Comparison of ENCODE assay signal across 10 cellular contexts in the genomic region with DNA sequence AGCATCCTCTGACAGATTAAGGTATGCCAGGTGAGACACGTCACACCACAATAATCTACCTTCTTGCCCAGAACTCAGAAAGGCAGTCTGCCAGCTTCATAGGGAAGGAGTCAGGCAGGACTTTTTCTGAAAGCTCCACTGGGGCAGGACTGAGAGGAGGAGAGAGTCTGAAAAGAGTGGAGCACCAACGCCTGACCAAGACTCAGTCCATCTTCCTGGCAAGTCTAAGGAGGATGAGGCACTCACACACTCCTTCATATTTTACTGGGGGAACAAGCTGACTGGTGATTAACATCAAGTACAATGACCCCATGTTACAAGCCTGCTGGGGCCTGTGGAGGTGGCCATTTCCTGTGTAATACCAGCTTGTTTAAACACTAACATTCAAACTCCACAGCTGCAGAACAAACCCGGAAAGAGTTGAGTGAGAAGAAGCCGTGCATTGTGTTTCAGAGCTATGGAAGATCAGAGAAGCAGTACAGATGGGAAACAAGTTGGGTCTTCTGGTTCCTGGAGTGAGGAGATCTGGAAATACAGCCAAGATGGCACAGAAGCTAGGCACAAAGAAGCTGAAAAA.
DNase-seq lines count a peak whose midpoint lies in the region; TF ChIP-seq lines count a peak whose summit lies in the region.
"Had no signal": no experiment of that assay in that cellular context is flagged by ENCODE, and none has a peak within 500 bp of the region (broad histone marks: within the 10 kb centered on the region; RNA-seq: fewer than 3 reads in every experiment).

No MANE protein-coding gene starts in this region.

- H3K4me1 ChIP-seq in liver (ENCODE audit: control insufficient read depth in 4 of 4, insufficient read depth in 4 of 4, low read length in 3 of 4) = peaks cover 23 to 79% (median 68%) of the 10 kb centered on the region in 4 donors
- H3K4me1 ChIP-seq in suprapubic skin = peaks cover 98% of the 10 kb centered on the region
- no peaks in the 10 kb centered on the region for H3K4me1 ChIP-seq in PC-9 (replicated peaks; ENCODE audit: insufficient read depth)

- no peaks in the 10 kb centered on the region for H3K4me1 Mint-ChIP-seq in MCF 10A (ENCODE audit: insufficient read depth, unreplicated experiment)

- H3K9me3 Mint-ChIP-seq in MCF 10A (ENCODE audit: unreplicated experiment) = no peaks in the 10 kb centered on the region

- no peak overlapping the region for H3K27ac Mint-ChIP-seq in MCF 10A (ENCODE audit: low read depth, unreplicated experiment)

- no peak overlapping the region for H3K9ac ChIP-seq in liver (ENCODE audit: low read depth in 1 of 2, low read length in 2 of 2)

- H3K27ac ChIP-seq in liver (ENCODE audit: low read depth in 1 of 2, low read length in 2 of 2) = peak overlapping the region; percentile 36 to 55
- H3K27ac ChIP-seq in suprapubic skin = peak overlapping the region; percentile 33
- no peak overlapping the region for H3K27ac ChIP-seq in PC-9
- H3K27ac ChIP-seq: A549 had no signal

- no peaks in the 10 kb centered on the region for H3K9me2 ChIP-seq in PC-9 (ENCODE audit: insufficient read depth)

- no peak overlapping the region for H3K4me2 ChIP-seq in PC-9
- H3K4me2 ChIP-seq: A549 had no signal

- TF ChIP-seq POLR2A in suprapubic skin (IDR thresholded peaks at IDR 0.05) = no peak

- no peaks in the 10 kb centered on the region for H3K27me3 ChIP-seq in liver (ENCODE audit: control insufficient read depth in 4 of 4, insufficient read depth in 4 of 4, low read length in 3 of 4)
- H3K27me3 ChIP-seq in suprapubic skin = no peaks in the 10 kb centered on the region
- H3K27me3 ChIP-seq in MG63 = no peaks in the 10 kb centered on the region
- no peaks in the 10 kb centered on the region for H3K27me3 ChIP-seq in PC-9 (ENCODE audit: insufficient read depth, low read depth)

- CTCF ChIA-PET in MCF 10A (lab: Yijun Ruan, JAX) (interaction anchor here (0.6 to 1.0 kb wide), 2 partner anchors 12 to 68 kb away, joined by 3 to 6 read pairs; no protein-coding TSS in a partner anchor), PC-9 (lab: Charles Lee) (interaction anchor here (0.6 kb wide), 1 partner anchor 154 kb away, joined by 8 read pairs; no protein-coding TSS in a partner anchor)

- peak in 1 of 2 donors; percentile 33 for TF ChIP-seq RAD21 in liver (IDR thresholded peaks at IDR 0.05)

- no peaks in the 10 kb centered on the region for H3K36me3 ChIP-seq in liver (ENCODE audit: control insufficient read depth in 4 of 4, insufficient read depth in 3 of 4, low read depth in 1 of 4, low read length in 3 of 4)
- H3K36me3 ChIP-seq in suprapubic skin = peaks cover 5% of the 10 kb centered on the region
- peaks cover 2% of the 10 kb centered on the region; the same call in 1 of the 2 replicates for H3K36me3 ChIP-seq in MG63
- no peaks in the 10 kb centered on the region for H3K36me3 ChIP-seq in PC-9 (ENCODE audit: low read depth)

- no peak overlapping the region for H3K4me3 Mint-ChIP-seq in MCF 10A (ENCODE audit: unreplicated experiment)

- H4K20me1 ChIP-seq in PC-9 (ENCODE audit: insufficient read depth) = no peaks in the 10 kb centered on the region; the same call in 1 of the 2 replicates

- TF ChIP-seq CTCF in MCF 10A (IDR thresholded peaks at IDR 0.05; ENCODE audit: unreplicated experiment) (no peak), liver (IDR thresholded peaks at IDR 0.05; ENCODE audit: low read depth, low read length, missing input control) (no peak), suprapubic skin (IDR thresholded peaks at IDR 0.05) (no peak), PC-9 (conservative IDR thresholded peaks at IDR 0.05) (no peak)

- H3K27me3 Mint-ChIP-seq in MCF 10A (ENCODE audit: insufficient read depth, unreplicated experiment) = no peaks in the 10 kb centered on the region

- H3K4me3 ChIP-seq in liver (ENCODE audit: low read depth in 1 of 3, low read length in 3 of 3) (no peak overlapping the region), suprapubic skin (no peak overlapping the region), MG63 (no peak overlapping the region), PC-9 (no peak overlapping the region)
- H3K4me3 ChIP-seq: A549 had no signal

- intact Hi-C loops in MCF 10A (cut with micrococcal nuclease) (no loop called here), PC-9 (cut with micrococcal nuclease; ENCODE audit: unreplicated experiment) (no loop called here)

- H3K9me3 ChIP-seq in liver (ENCODE audit: control insufficient read depth in 4 of 4, low read length in 3 of 4) (no peaks in the 10 kb centered on the region), suprapubic skin (no peaks in the 10 kb centered on the region), MG63 (no peaks in the 10 kb centered on the region), PC-9 (ENCODE audit: insufficient read depth, low read depth) (no peaks in the 10 kb centered on the region)
- H3K9me3 ChIP-seq: A549 had no signal

- peak; percentile 16 for DNase-seq in NCI-H748 (lab: John Stamatoyannopoulos, UW; ENCODE audit: unreplicated experiment)
- no peak for DNase-seq in NCI-H748 treated with DMSO at 0.1 percent for 48 hours (lab: John Stamatoyannopoulos, UW)
- DNase-seq in MCF 10A (ENCODE audit: unreplicated experiment) = peak; percentile 50
- DNase-seq in suprapubic skin (ENCODE audit: low spot score in 2 of 2) = no peak
- no peak for DNase-seq in middle frontal gyrus (ENCODE audit: extremely low spot score, low spot score)
- no peak for DNase-seq in MG63
- no peak for DNase-seq in PC-9
- DNase-seq: activated CD4-positive, alpha-beta T cell treated with anti-CD3 and anti-CD28 coated beads, Interleukin-2, amount 50 U/mL, for 1 hour had no signal

- POLR2A ChIA-PET in MCF 10A (lab: Yijun Ruan, JAX) = interaction anchor here (1.0 kb wide), 1 partner anchor 11 kb away, joined by 3 read pairs; no protein-coding TSS in a partner anchor
- POLR2A ChIA-PET in PC-9 (lab: Charles Lee; ENCODE audit: unreplicated experiment) = interaction anchor here (0.7 kb wide), 1 partner anchor 21 kb away, joined by 5 read pairs; no protein-coding TSS in a partner anchor

- no TSS peak for BruUV-seq in MCF 10A (replicated peaks; lab: Mats Ljungman, UMichigan)
- BruUV-seq in PC-9 (replicated peaks; lab: Mats Ljungman, UMichigan) = no TSS peak

- no peaks in the 10 kb centered on the region for H3K79me2 ChIP-seq in PC-9 (ENCODE audit: low read depth)

- no peak overlapping the region for H2AFZ ChIP-seq in PC-9

- TF ChIP-seq EP300 in suprapubic skin (IDR thresholded peaks at IDR 0.05) = no peak

- H3K36me3 Mint-ChIP-seq in MCF 10A (ENCODE audit: insufficient read depth, unreplicated experiment) = peaks cover 26% of the 10 kb centered on the region

- 39% methylated on average over 4 of the region's 4 CpGs for WGBS in liver
- WGBS in suprapubic skin = 55% methylated on average over 4 of the region's 4 CpGs

- no peaks in the 10 kb centered on the region; the same call in 1 of the 2 replicates for H3F3A ChIP-seq in PC-9 (ENCODE audit: insufficient read depth, low read depth)

TF ChIP-seq in liver, 16 proteins besides CTCF, POLR2A, EP300 and RAD21 (continues in another document):
- no peak for TF ChIP-seq NR2F2 (IDR thresholded peaks at IDR 0.05)
- TF ChIP-seq, protein P1, sequence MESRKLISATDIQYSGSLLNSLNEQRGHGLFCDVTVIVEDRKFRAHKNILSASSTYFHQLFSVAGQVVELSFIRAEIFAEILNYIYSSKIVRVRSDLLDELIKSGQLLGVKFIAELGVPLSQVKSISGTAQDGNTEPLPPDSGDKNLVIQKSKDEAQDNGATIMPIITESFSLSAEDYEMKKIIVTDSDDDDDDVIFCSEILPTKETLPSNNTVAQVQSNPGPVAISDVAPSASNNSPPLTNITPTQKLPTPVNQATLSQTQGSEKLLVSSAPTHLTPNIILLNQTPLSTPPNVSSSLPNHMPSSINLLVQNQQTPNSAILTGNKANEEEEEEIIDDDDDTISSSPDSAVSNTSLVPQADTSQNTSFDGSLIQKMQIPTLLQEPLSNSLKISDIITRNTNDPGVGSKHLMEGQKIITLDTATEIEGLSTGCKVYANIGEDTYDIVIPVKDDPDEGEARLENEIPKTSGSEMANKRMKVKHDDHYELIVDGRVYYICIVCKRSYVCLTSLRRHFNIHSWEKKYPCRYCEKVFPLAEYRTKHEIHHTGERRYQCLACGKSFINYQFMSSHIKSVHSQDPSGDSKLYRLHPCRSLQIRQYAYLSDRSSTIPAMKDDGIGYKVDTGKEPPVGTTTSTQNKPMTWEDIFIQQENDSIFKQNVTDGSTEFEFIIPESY (IDR thresholded peaks at IDR 0.05) = no peak
- TF ChIP-seq FOXA1 (IDR thresholded peaks at IDR 0.05) = no peak
- no peak for TF ChIP-seq EGR1 (IDR thresholded peaks at IDR 0.05; ENCODE audit: low read depth in 2 of 2)
- peak in 1 of 2 donors; percentile 39 for TF ChIP-seq GABPA (IDR thresholded peaks at IDR 0.05 in 1 of 2, conservative IDR thresholded peaks at IDR 0.05 in 1 of 2)
- TF ChIP-seq HNF4A (conservative IDR thresholded peaks at IDR 0.05) = peak; percentile 23 to 36
- no peak for TF ChIP-seq JUND (IDR thresholded peaks at IDR 0.05)
- TF ChIP-seq SP1 (IDR thresholded peaks at IDR 0.05) = peak; percentile 70
- peak; percentile 64 for TF ChIP-seq YY1 (IDR thresholded peaks at IDR 0.05)
- TF ChIP-seq, protein P2, sequence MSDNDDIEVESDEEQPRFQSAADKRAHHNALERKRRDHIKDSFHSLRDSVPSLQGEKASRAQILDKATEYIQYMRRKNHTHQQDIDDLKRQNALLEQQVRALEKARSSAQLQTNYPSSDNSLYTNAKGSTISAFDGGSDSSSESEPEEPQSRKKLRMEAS (IDR thresholded peaks at IDR 0.05) = no peak

Comparison
In these comparisons a context has a peak if more than half of its experiments do, and no peak if none do; other contexts are left out.
1. DNase-seq: peak in NCI-H748 (single experiment) and MCF 10A (single experiment); none in NCI-H748 treated with DMSO at 0.1 percent for 48 hours (single experiment), suprapubic skin (0 of 2), middle frontal gyrus (single experiment), MG63 (single experiment) and PC-9 (0 of 2).